ENCODE assay signal across 9 cellular contexts in genomic region chr11:113474362-113475159, GRCh38. TPM values are rescaled to one million over a fixed set of nuclear protein-coding genes. Genes with fewer than 3 reads are reported as not detected.
DNase-seq lines count a peak whose midpoint lies in the region; ATAC-seq, FAIRE-seq and TF ChIP-seq lines count a peak whose summit lies in the region.
"Had no signal": no experiment of that assay in that cellular context is flagged by ENCODE, and none has a peak within 500 bp of the region (broad histone marks: within the 10 kb centered on the region; RNA-seq: fewer than 3 reads in every experiment).

No MANE protein-coding gene starts in this region.

- WGBS in K562 (ENCODE audit: insufficient coverage, low coverage, missing lambda C conversion rate), result 10% methylated on average over 42 of the region's 70 CpGs

- H3K4me2 ChIP-seq in K562 (ENCODE audit: insufficient read depth, low read length), result no peak overlapping the region
- H3K4me2 ChIP-seq in skeletal muscle satellite cell (ENCODE audit: low read length), result peak overlapping the region; percentile 74

- BruUV-seq in K562 (replicated peaks; lab: Mats Ljungman, UMichigan), result no TSS peak

- ATAC-seq in T-helper 17 cell (peak; percentile 42), K562 (peak; percentile 93), GM21619 (IDR thresholded peaks at IDR 0.05; ENCODE audit: unreplicated experiment) (no peak), GM18867 (IDR thresholded peaks at IDR 0.05; ENCODE audit: unreplicated experiment) (no peak)

- no peaks in the 10 kb centered on the region for H3K9me3 ChIP-seq in HEK293 (ENCODE audit: control insufficient read depth, insufficient read depth, low read depth, low read length)
- H3K9me3 ChIP-seq in T-helper 17 cell (ENCODE audit: control insufficient read depth, low read length, poor library complexity, severe bottlenecking), result no peaks in the 10 kb centered on the region
- no peaks in the 10 kb centered on the region for H3K9me3 ChIP-seq in K562 (replicated peaks; ENCODE audit: control insufficient read depth, insufficient read depth, low read depth, low read length)
- H3K9me3 ChIP-seq in iPS-15b (ENCODE audit: control insufficient read depth, insufficient read depth, low read length), result no peaks in the 10 kb centered on the region
- H3K9me3 ChIP-seq in skeletal muscle satellite cell (replicated peaks; ENCODE audit: low read length), result no peaks in the 10 kb centered on the region

- DNase-seq in AG20443 (ENCODE audit: low spot score) (peak; percentile 89), T-helper 17 cell (peak; percentile 11 to 20 (median 17)), K562 (ENCODE audit: extremely low read depth in 1 of 4, low spot score in 3 of 4) (peak; percentile 72 to 81 (median 78))
- DNase-seq: naive B cell had no signal

- H2AFZ ChIP-seq in K562 (ENCODE audit: low read depth, low read length), result no peak overlapping the region

- H3K9me1 ChIP-seq in K562 (ENCODE audit: control insufficient read depth, insufficient read depth, low read length), result no peaks in the 10 kb centered on the region

- H3K4me3 ChIP-seq in HEK293 (ENCODE audit: low read depth, low read length) (peak overlapping the region; percentile 19), K562 (no peak overlapping the region), iPS-15b (ENCODE audit: low read depth, low read length) (peak overlapping the region; percentile 64), skeletal muscle satellite cell (ENCODE audit: low read length) (peak overlapping the region; percentile 45)

- H3K36me3 ChIP-seq in HEK293 (ENCODE audit: control insufficient read depth in 2 of 2, insufficient read depth in 1 of 2, low read length in 2 of 2) (no peaks in the 10 kb centered on the region), K562 (ENCODE audit: control insufficient read depth, insufficient read depth, low read length) (no peaks in the 10 kb centered on the region), iPS-15b (ENCODE audit: control insufficient read depth, insufficient read depth, low read length) (no peaks in the 10 kb centered on the region), skeletal muscle satellite cell (ENCODE audit: insufficient read depth, low read length) (no peaks in the 10 kb centered on the region)

- in situ Hi-C loops in K562 (cut with MboI), result no loop called here

- TF ChIP-seq CTCF in HEK293 (tag by site-specific recombination; IDR thresholded peaks at IDR 0.05), result no peak
- no peak for TF ChIP-seq CTCF in K562 (IDR thresholded peaks at IDR 0.05 in 2 of 3, conservative IDR thresholded peaks at IDR 0.05 in 1 of 3; ENCODE audit: insufficient read depth in 2 of 3, low read depth in 1 of 3, low read length in 3 of 3)

- H3K27me3 ChIP-seq in K562 (ENCODE audit: control insufficient read depth in 2 of 2, insufficient read depth in 2 of 2, low read length in 2 of 2) (peaks cover 12 to 40% of the 10 kb centered on the region in 2 experiments; a peak in 4 of 5 replicates), iPS-15b (ENCODE audit: control insufficient read depth, insufficient read depth, low read length) (peaks cover 27% of the 10 kb centered on the region), skeletal muscle satellite cell (ENCODE audit: control insufficient read depth, insufficient read depth, low read length) (peaks cover 81% of the 10 kb centered on the region)

- POLR2A ChIA-PET in HEK293 (lab: Yijun Ruan, JAX), result no interaction called here
- POLR2A ChIA-PET in K562 (lab: Yijun Ruan, JAX), result interaction anchor here (0.7 kb wide), 1 partner anchor 175 kb away, joined by 3 read pairs; no protein-coding TSS in a partner anchor

- peak; percentile 70 for FAIRE-seq in K562 (lab: Jason Lieb, UNC)

- TF ChIP-seq POLR2A in K562 (conservative IDR thresholded peaks at IDR 0.05), result no peak

- no peak overlapping the region for H3K27ac Mint-ChIP-seq in T-helper 17 cell
- H3K27ac Mint-ChIP-seq: naive B cell had no signal

- TF ChIP-seq RAD21 in K562 (CRISPR knock-in tag; conservative IDR thresholded peaks at IDR 0.05 in 1 of 2, IDR thresholded peaks at IDR 0.05 in 1 of 2), result no peak

- CTCF ChIA-PET in HEK293 (lab: Yijun Ruan, JAX) (interaction anchor here (1.2 kb wide), 1 partner anchor 58 kb away, joined by 4 read pairs; no protein-coding TSS in a partner anchor), K562 (lab: Yijun Ruan, JAX; ENCODE audit: low intra/inter-chr PET ratio) (no interaction called here)

- peaks cover 5% of the 10 kb centered on the region for H3K4me1 Mint-ChIP-seq in T-helper 17 cell

- H3K4me3 Mint-ChIP-seq in T-helper 17 cell, result peak overlapping the region; percentile 39

- H4K20me1 ChIP-seq in K562 (replicated peaks; ENCODE audit: control insufficient read depth, insufficient read depth, low read length), result peaks cover 7% of the 10 kb centered on the region; the same call in 1 of the 2 replicates

- H3K27ac ChIP-seq in HEK293 (ENCODE audit: extremely low read depth, low read depth, low read length) (no peak overlapping the region), K562 (ENCODE audit: extremely low read depth, low read depth, low read length) (no peak overlapping the region)

- H3K36me3 Mint-ChIP-seq in T-helper 17 cell (ENCODE audit: low read depth), result no peaks in the 10 kb centered on the region

- TF ChIP-seq EP300 in K562 (IDR thresholded peaks at IDR 0.05; ENCODE audit: low read length), result no peak

- H3K4me1 ChIP-seq in HEK293 (ENCODE audit: control insufficient read depth, insufficient read depth, low read length) (no peaks in the 10 kb centered on the region), K562 (replicated peaks in 1 of 2; ENCODE audit: control insufficient read depth in 2 of 2, insufficient read depth in 2 of 2, low read length in 2 of 2) (peaks cover 0 to 11% of the 10 kb centered on the region in 2 experiments; a peak in 2 of 5 replicates), iPS-15b (ENCODE audit: control insufficient read depth, insufficient read depth, low read length) (peaks cover 7% of the 10 kb centered on the region), skeletal muscle satellite cell (ENCODE audit: control insufficient read depth, insufficient read depth, low read length) (no peaks in the 10 kb centered on the region)

- intact Hi-C loops in K562 (cut with micrococcal nuclease), result no loop called here

- H3K27me3 Mint-ChIP-seq in T-helper 17 cell, result peaks cover 76% of the 10 kb centered on the region

- no peaks in the 10 kb centered on the region for H3K79me2 ChIP-seq in K562 (ENCODE audit: control insufficient read depth, insufficient read depth, low read length)

- no peak overlapping the region for H3K9ac ChIP-seq in K562 (ENCODE audit: insufficient read depth in 1 of 2, low read depth in 2 of 2, low read length in 2 of 2)
- H3K9ac ChIP-seq in iPS-15b (ENCODE audit: low read depth, low read length), result no peak overlapping the region
- H3K9ac ChIP-seq in skeletal muscle satellite cell (ENCODE audit: low read depth, low read length), result no peak overlapping the region

TF ChIP-seq in HEK293, 187 proteins besides CTCF, POLR2A, EP300 and RAD21 (continues in another document):
- TF ChIP-seq ZNF426 (tag by site-specific recombination; IDR thresholded peaks at IDR 0.05), result no peak

TF ChIP-seq in K562, 482 proteins besides CTCF, POLR2A, EP300 and RAD21 (continues in another document):
- TF ChIP-seq ZBTB2 (IDR thresholded peaks at IDR 0.05), result no peak
- TF ChIP-seq ZNF644 (tag; IDR thresholded peaks at IDR 0.05; ENCODE audit: low read depth), result 0 out of 2 replicates have a peak, but pooled peaks have one; percentile 49
- TF ChIP-seq ZNF511 (CRISPR knock-in tag; IDR thresholded peaks at IDR 0.05), result peak; percentile 94; the same call in 1 of the 2 replicates
- TF ChIP-seq CBX8 (IDR thresholded peaks at IDR 0.05; ENCODE audit: borderline replicate concordance, extremely low read depth, low read depth, low read length, poor library complexity, severe bottlenecking), result no peak
- TF ChIP-seq STAT5B (CRISPR knock-in tag; IDR thresholded peaks at IDR 0.05), result no peak
- no peak for TF ChIP-seq SRSF1 (IDR thresholded peaks at IDR 0.05; ENCODE audit: low read depth, low read length)

RNA-seq across cellular contexts. Expression of gene DRD2, which starts 0.6 kb away (rescaled TPM):
- total RNA-seq in T-helper 17 cell, result not detected
- not detected in 2 replicates for total RNA-seq in K562 (2011; cell fraction: chromatin; rRNA removed; ENCODE audit: low replicate concordance)
- not detected in 2 replicates for total RNA-seq in K562 (2011; cell fraction: nucleolus; rRNA removed)
- total RNA-seq in K562 (2011; cell fraction: nucleoplasm; rRNA removed), result not detected in 2 replicates
- not detected in 2 replicates for total RNA-seq in K562 (2014; rRNA removed)
- total RNA-seq in K562 (2014; rRNA removed; fragmentation: Illumina TruSeq; extraction: Trizol), result not detected in 2 replicates
- total RNA-seq in K562 (2015; rRNA removed; fragmentation: Illumina TruSeq; extraction: Trizol), result not detected in 2 replicates
- total RNA-seq in K562 (2021), result not detected in 2 replicates
- not detected in 2 replicates for polyA plus RNA-seq in K562 (2011; rRNA removed)
- 0.25 TPM in 1 of 2 replicates, not detected in the other for polyA plus RNA-seq in K562 (2011; cell fraction: cytosol; rRNA removed)
- 0.20 and 0.61 TPM in 2 replicates for polyA plus RNA-seq in K562 (2011; cell fraction: nucleus; rRNA removed)
- 0.07 TPM in 1 of 2 replicates, not detected in the other for polyA plus RNA-seq in K562 (2012)
- polyA plus RNA-seq in K562 (2014; fragmentation: Illumina TruSeq; extraction: Trizol), result not detected in 2 replicates
- polyA plus RNA-seq in K562 (2014; fragmentation: Nextera tagmentation; extraction: Ambion mirVana), result not detected
- polyA plus RNA-seq in K562 (2014; rRNA removed), result not detected in 2 replicates
- not detected in 2 replicates for polyA minus RNA-seq in K562 (2011; rRNA and poly(A)+ RNA removed)
- polyA minus RNA-seq in K562 (2011; cell fraction: cytosol; rRNA and poly(A)+ RNA removed), result not detected in 2 replicates
- polyA minus RNA-seq in K562 (2011; cell fraction: nucleus; rRNA and poly(A)+ RNA removed), result not detected in 2 replicates
- not detected in 2 replicates for total RNA-seq in skeletal muscle satellite cell (2012; rRNA removed)

Comparison
In these comparisons a context has a peak if more than half of its experiments do, and no peak if none do; other contexts are left out.
1. DNase-seq: peak in every context shown above with its lines; median percentile 89 in AG20443; 78 in K562; 17 in T-helper 17 cell.
2. ATAC-seq: peak in T-helper 17 cell (single experiment) and K562 (single experiment); none in GM21619 (single experiment) and GM18867 (single experiment).